Comparison of ENCODE assay signal across 5 cellular contexts in the genomic region with DNA sequence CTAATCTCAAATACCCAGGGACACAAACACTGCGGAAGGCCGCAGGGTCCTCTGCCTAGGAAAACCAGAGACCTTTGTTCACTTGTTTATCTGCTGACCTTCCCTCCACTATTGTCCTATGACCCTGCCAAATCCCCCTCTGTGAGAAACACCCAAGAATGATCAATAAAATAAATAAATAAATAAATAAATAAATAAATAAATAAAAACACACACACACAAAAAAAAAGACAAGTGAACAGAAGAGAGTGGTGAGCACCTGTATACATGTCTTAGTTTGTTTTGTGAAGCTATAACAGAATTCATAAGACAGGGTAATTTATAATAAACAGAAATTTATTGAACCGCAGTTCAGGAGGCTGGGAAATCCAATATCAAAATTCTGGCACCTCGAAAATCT. TPM values are rescaled to one million over a fixed set of nuclear protein-coding genes. Genes with fewer than 3 reads are reported as not detected.
"Had no signal": no experiment of that assay in that cellular context is flagged by ENCODE, and none has a peak within 500 bp of the region (broad histone marks: within the 10 kb centered on the region; RNA-seq: fewer than 3 reads in every experiment).

No MANE protein-coding gene starts in this region.

RNA-seq across cellular contexts. Expression of a gene that starts 45.8 kb away (rescaled TPM):
- total RNA-seq: activated B cell treated with CpG ODN at 0.5 μM for 24 hours; activated CD4-positive, alpha-beta memory T cell treated with anti-CD3 and anti-CD28 coated beads for 36 hours; activated naive CD4-positive, alpha-beta T cell treated with anti-CD3 and anti-CD28 coated beads for 36 hours; activated naive CD8-positive, alpha-beta T cell treated with anti-CD3 and anti-CD28 coated beads for 36 hours; T-helper 17 cell had no signal
